Comparison of ENCODE assay signal across 8 cellular contexts in the genomic region with DNA sequence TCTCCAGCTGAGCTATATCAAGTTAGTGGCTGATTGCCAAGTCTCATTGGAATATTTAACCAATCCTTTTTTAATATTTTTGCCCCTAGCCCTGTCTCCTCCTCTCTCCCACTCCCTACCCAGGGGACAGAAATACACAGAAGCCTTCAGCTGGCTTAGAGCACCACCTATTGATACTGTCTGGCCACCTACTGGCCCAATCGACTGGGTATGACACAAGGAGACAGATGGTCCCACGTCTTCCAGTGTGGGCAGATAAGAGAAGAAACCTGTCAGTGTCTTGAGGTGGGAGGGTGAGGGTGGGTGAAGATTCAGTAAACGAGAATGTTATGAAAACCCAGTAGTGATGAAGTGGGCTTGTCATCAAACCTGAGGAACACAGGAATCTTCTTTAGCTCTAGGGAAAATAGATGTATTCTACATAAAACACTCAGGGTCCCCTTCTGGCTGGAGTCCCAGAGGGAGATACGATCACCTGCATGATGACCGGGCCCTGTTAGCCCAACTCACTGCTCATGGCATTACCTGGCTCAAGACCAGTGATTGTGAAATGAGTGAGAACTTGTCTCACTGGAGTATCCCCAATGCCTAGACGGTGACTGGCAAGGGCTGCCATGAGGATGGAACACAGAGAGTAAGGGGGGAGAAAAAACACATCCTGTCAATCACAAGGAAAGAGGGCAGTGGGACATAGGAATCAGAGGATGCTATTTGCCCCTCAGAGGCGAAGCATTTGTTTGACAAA. TPM values are rescaled to one million over a fixed set of nuclear protein-coding genes. Genes with fewer than 3 reads are reported as not detected.
DNase-seq lines count a peak whose midpoint lies in the region; ATAC-seq and TF ChIP-seq lines count a peak whose summit lies in the region.

No MANE protein-coding gene starts in this region.

- ATAC-seq in activated CD4-positive, alpha-beta T cell treated with anti-CD3 and anti-CD28 coated beads for 36 hours: peak; percentile 34
- ATAC-seq in HG02571 (IDR thresholded peaks at IDR 0.05; ENCODE audit: unreplicated experiment) (no peak), GM21825 (IDR thresholded peaks at IDR 0.05; ENCODE audit: unreplicated experiment) (no peak)

- intact Hi-C loops in activated CD4-positive, alpha-beta T cell treated with anti-CD3 and anti-CD28 coated beads for 36 hours (cut with DNase I, micrococcal nuclease): loop anchor here in 1 of 2 experiments (2.0 to 10.0 kb wide), 2 partner anchors 190 to 354 kb away; a partner anchor contains a TSS
- intact Hi-C loops in stomach (cut with DNase I; ENCODE audit: low total_unique reads): loop anchor here (5.0 kb wide), 1 partner anchor 192 kb away; a partner anchor contains a TSS

- H3K9me3 Mint-ChIP-seq in activated CD4-positive, alpha-beta T cell treated with anti-CD3 and anti-CD28 coated beads for 36 hours (ENCODE audit: low read depth): no peaks in the 10 kb centered on the region

- H3K9me3 ChIP-seq in stomach: no peaks in the 10 kb centered on the region

- DNase-seq in activated CD4-positive, alpha-beta T cell treated with anti-CD3 and anti-CD28 coated beads for 36 hours: peak; percentile 25
- DNase-seq in activated CD4-positive, alpha-beta T cell treated with anti-CD3 and anti-CD28 coated beads for 1 hour: no peak
- peak; percentile 19 for DNase-seq in NCI-H1092 (lab: John Stamatoyannopoulos, UW)
- peak in 49 of 58 donors; percentile 8 to 86 (median 47) for DNase-seq in anterior cingulate cortex (lab: John Stamatoyannopoulos, UW)
- peak; percentile 42 for DNase-seq in hepatic stellate cell (ENCODE audit: low spot score)
- DNase-seq in stomach: peak; percentile 34

- H3K27ac ChIP-seq in stomach: no peak overlapping the region

- POLR2A ChIA-PET in activated CD4-positive, alpha-beta T cell treated with anti-CD3 and anti-CD28 coated beads for 36 hours (lab: Charles Lee): interaction anchor here (0.6 kb wide), 1 partner anchor 18 kb away, joined by 3 read pairs; no protein-coding TSS in a partner anchor

- peaks cover 26 to 83% (median 77%) of the 10 kb centered on the region in 4 donors for H3K36me3 ChIP-seq in stomach

- 57 to 66% (median 62%) methylated on average over 7 of the region's 7 CpGs for WGBS in stomach, 5 donors

- H3K36me3 Mint-ChIP-seq in activated CD4-positive, alpha-beta T cell treated with anti-CD3 and anti-CD28 coated beads for 36 hours (ENCODE audit: low read depth): peaks cover 49% of the 10 kb centered on the region

- H3K4me1 ChIP-seq in stomach: peaks cover 0 to 22% (median 10%) of the 10 kb centered on the region in 4 donors

- no peak overlapping the region for H3K27ac Mint-ChIP-seq in activated CD4-positive, alpha-beta T cell treated with anti-CD3 and anti-CD28 coated beads for 36 hours

- no peaks in the 10 kb centered on the region for H3K27me3 ChIP-seq in stomach

- H3K4me3 ChIP-seq in stomach: no peak overlapping the region

- H3K4me3 Mint-ChIP-seq in activated CD4-positive, alpha-beta T cell treated with anti-CD3 and anti-CD28 coated beads for 36 hours: no peak overlapping the region

- TF ChIP-seq EP300 in stomach (IDR thresholded peaks at IDR 0.05): no peak

- no peaks in the 10 kb centered on the region for H3K27me3 Mint-ChIP-seq in activated CD4-positive, alpha-beta T cell treated with anti-CD3 and anti-CD28 coated beads for 36 hours

- H3K4me1 Mint-ChIP-seq in activated CD4-positive, alpha-beta T cell treated with anti-CD3 and anti-CD28 coated beads for 36 hours: peaks cover 17% of the 10 kb centered on the region

- TF ChIP-seq CTCF in stomach (IDR thresholded peaks at IDR 0.05): peak in 4 of 7 experiments; percentile 18 to 59 (median 36)

- TF ChIP-seq POLR2A in stomach (IDR thresholded peaks at IDR 0.05): no peak

- CTCF ChIA-PET in activated CD4-positive, alpha-beta T cell treated with anti-CD3 and anti-CD28 coated beads for 36 hours (lab: Charles Lee): interaction anchor here (0.5 to 3.8 kb wide), 22 partner anchors 9 to 665 kb away, joined by 3 to 73 read pairs (median 3); a partner anchor contains a TSS

RNA-seq across cellular contexts. Expression of a gene that starts 26.7 kb away (rescaled TPM):
- 10 to 100 TPM; 38.1 to 45.5 TPM for total RNA-seq in activated CD4-positive, alpha-beta T cell treated with anti-CD3 and anti-CD28 coated beads for 36 hours
- 10 to 100 TPM in 3 of 5 donors, 1 to 10 TPM in 2; 4.7 to 36.2 (median 10.1) TPM for total RNA-seq in stomach
- 1 to 10 TPM; 1.4 to 2.6 (median 2.4) TPM for polyA plus RNA-seq in stomach

RNA-seq across cellular contexts. Expression of a gene that starts 27.1 kb away (rescaled TPM):
- 100 to 1,000 TPM; 200 to 245 TPM for total RNA-seq in activated CD4-positive, alpha-beta T cell treated with anti-CD3 and anti-CD28 coated beads for 36 hours
- 100 to 1,000 TPM in 3 of 5 donors, 10 to 100 TPM in 2; 16.8 to 158 (median 134) TPM for total RNA-seq in stomach
- polyA plus RNA-seq in stomach: 10 to 100 TPM in 2 of 3 donors, 1 to 10 TPM in 1; 9.1 to 28.3 (median 13.1) TPM
